8 cellular contexts compared by ENCODE assay signal in genomic region chr17:67221062-67221998, GRCh38. TPM values are rescaled to one million over a fixed set of nuclear protein-coding genes. Genes with fewer than 3 reads are reported as not detected.
DNase-seq lines count a peak whose midpoint lies in the region; ATAC-seq, FAIRE-seq and TF ChIP-seq lines count a peak whose summit lies in the region.

No MANE protein-coding gene starts in this region.

- H3K9me3 ChIP-seq in kidney (ENCODE audit: control insufficient read depth in 1 of 2, low read length in 2 of 2), result no peaks in the 10 kb centered on the region

- CTCF ChIA-PET in activated naive CD4-positive, alpha-beta T cell treated with anti-CD3 and anti-CD28 coated beads, Interleukin-2, amount 10 ng/mL, durations not matched to agents 7 days and 5 days (lab: Charles Lee), result interaction anchor here (0.6 to 6.7 kb wide), 19 partner anchors 9 to 556 kb away, joined by 3 to 85 read pairs (median 3); no protein-coding TSS in a partner anchor

- no peak overlapping the region for H3K27ac ChIP-seq in kidney (ENCODE audit: low read depth in 2 of 2, low read length in 2 of 2)

- H3K4me3 ChIP-seq in astrocyte of the spinal cord (ENCODE audit: low read depth, low read length), result no peak overlapping the region
- H3K4me3 ChIP-seq in kidney (ENCODE audit: low read length in 2 of 2), result no peak overlapping the region

- TF ChIP-seq CTCF in astrocyte of the spinal cord (IDR thresholded peaks at IDR 0.05; ENCODE audit: low read depth, low read length), result peak; percentile 52
- TF ChIP-seq CTCF in kidney (IDR thresholded peaks at IDR 0.05; ENCODE audit: borderline replicate concordance, extremely low read depth, insufficient read depth), result peak; percentile 44

- no peaks in the 10 kb centered on the region for H3K9me3 Mint-ChIP-seq in activated naive CD4-positive, alpha-beta T cell treated with anti-CD3 and anti-CD28 coated beads, Interleukin-2, amount 10 ng/mL, durations not matched to agents 7 days and 5 days

- H3K27ac Mint-ChIP-seq in activated naive CD4-positive, alpha-beta T cell treated with anti-CD3 and anti-CD28 coated beads, Interleukin-2, amount 10 ng/mL, durations not matched to agents 7 days and 5 days, result no peak overlapping the region

- FAIRE-seq in kidney (lab: Jason Lieb, UNC), result no peak

- peaks cover 4% of the 10 kb centered on the region in 2 donors for H3K36me3 ChIP-seq in kidney (ENCODE audit: control insufficient read depth in 1 of 2, insufficient read depth in 2 of 2, low read length in 2 of 2)

- peak; percentile 61 for DNase-seq in activated naive CD4-positive, alpha-beta T cell treated with anti-CD3 and anti-CD28 coated beads, Interleukin-2, amount 10 ng/mL, durations not matched to agents 7 days and 5 days
- DNase-seq in activated naive CD4-positive, alpha-beta T cell treated with anti-CD3 and anti-CD28 coated beads, Interleukin-2, amount 50 U/mL, for 16 hours, result no peak
- DNase-seq in NCI-H446 (lab: John Stamatoyannopoulos, UW), result peak; percentile 2 to 24
- DNase-seq in astrocyte of the spinal cord (ENCODE audit: low read depth, low spot score), result no peak
- no peak for DNase-seq in kidney

- H3K4me3 Mint-ChIP-seq in activated naive CD4-positive, alpha-beta T cell treated with anti-CD3 and anti-CD28 coated beads, Interleukin-2, amount 10 ng/mL, durations not matched to agents 7 days and 5 days, result no peak overlapping the region

- peak overlapping the region in 1 of 2 donors; percentile 21 for H3K9ac ChIP-seq in kidney (ENCODE audit: low read length in 2 of 2)

- H3K36me3 Mint-ChIP-seq in activated naive CD4-positive, alpha-beta T cell treated with anti-CD3 and anti-CD28 coated beads, Interleukin-2, amount 10 ng/mL, durations not matched to agents 7 days and 5 days, result peaks cover 30% of the 10 kb centered on the region

- in situ Hi-C loops in astrocyte of the spinal cord (cut with HindIII; ENCODE audit: low sequenced_read_pairs), result no loop called here

- H3K27me3 Mint-ChIP-seq in activated naive CD4-positive, alpha-beta T cell treated with anti-CD3 and anti-CD28 coated beads, Interleukin-2, amount 10 ng/mL, durations not matched to agents 7 days and 5 days, result no peaks in the 10 kb centered on the region

- peaks cover 13% of the 10 kb centered on the region for H3K4me1 Mint-ChIP-seq in activated naive CD4-positive, alpha-beta T cell treated with anti-CD3 and anti-CD28 coated beads, Interleukin-2, amount 10 ng/mL, durations not matched to agents 7 days and 5 days

- H3K4me1 ChIP-seq in kidney (ENCODE audit: control insufficient read depth in 1 of 2, insufficient read depth in 1 of 2, low read depth in 1 of 2, low read length in 2 of 2), result peaks cover 11 to 13% of the 10 kb centered on the region in 2 donors

- intact Hi-C loops in kidney (cut with DNase I), result no loop called here

- ATAC-seq in HG03469 (IDR thresholded peaks at IDR 0.05; ENCODE audit: unreplicated experiment) (no peak), HG02678 (IDR thresholded peaks at IDR 0.05; ENCODE audit: unreplicated experiment) (no peak), GM21526 (IDR thresholded peaks at IDR 0.05; ENCODE audit: low FRiP score, unreplicated experiment) (no peak)

RNA-seq across cellular contexts. Expression of gene HELZ, which starts 23.7 kb away (rescaled TPM):
- total RNA-seq in kidney, result 58.8 TPM
- 2.8 TPM for polyA plus RNA-seq in kidney (ENCODE audit: insufficient read depth, low read depth, low replicate concordance)

Comparison
In these comparisons a context has a peak if more than half of its experiments do, and no peak if none do; other contexts are left out.
1. DNase-seq: peak in activated naive CD4-positive, alpha-beta T cell treated with anti-CD3 and anti-CD28 coated beads, Interleukin-2, amount 10 ng/mL, durations not matched to agents 7 days and 5 days (single experiment) and NCI-H446 (2 of 2); none in activated naive CD4-positive, alpha-beta T cell treated with anti-CD3 and anti-CD28 coated beads, Interleukin-2, amount 50 U/mL, for 16 hours (single experiment), astrocyte of the spinal cord (single experiment) and kidney (single experiment).